In the genomic region with DNA sequence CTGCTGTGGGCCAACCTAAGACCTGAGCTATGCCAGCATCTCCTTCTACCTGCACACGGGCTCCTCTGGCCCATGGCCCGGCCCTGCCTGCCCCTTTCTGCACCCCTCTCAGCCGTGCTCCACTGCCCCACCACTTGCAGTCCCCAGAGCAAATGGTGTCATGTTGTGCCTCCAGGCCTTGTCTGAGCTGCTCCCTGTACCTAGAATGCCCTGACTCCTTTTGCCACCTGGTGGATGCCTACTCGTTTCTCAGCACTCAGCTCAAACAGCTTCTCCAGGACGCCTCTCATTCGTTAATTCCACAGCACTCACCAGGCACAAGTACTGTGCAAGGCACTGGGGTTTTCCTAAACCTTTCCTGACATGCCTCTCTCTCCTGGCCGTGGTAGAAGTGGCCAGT, we compare ENCODE assay signal across 10 cellular contexts.
DNase-seq lines count a peak whose midpoint lies in the region; ATAC-seq, FAIRE-seq and TF ChIP-seq lines count a peak whose summit lies in the region.
"Had no signal": no experiment of that assay in that cellular context is flagged by ENCODE, and none has a peak within 500 bp of the region (broad histone marks: within the 10 kb centered on the region; RNA-seq: fewer than 3 reads in every experiment).

No MANE protein-coding gene starts in this region.

- H3K4me1 ChIP-seq in BLaER1 = peaks cover 93% of the 10 kb centered on the region
- peaks cover 45% of the 10 kb centered on the region for H3K4me1 ChIP-seq in Panc1 (ENCODE audit: control insufficient read depth, insufficient read depth, low read length)

- H3K27ac ChIP-seq in BLaER1 = 0 out of 2 replicates have a peak overlapping the region, but pooled peaks have one; percentile 7
- 0 out of 2 replicates have a peak overlapping the region, but pooled peaks have one; percentile 25 for H3K27ac ChIP-seq in Panc1 (ENCODE audit: low read length)
- H3K27ac ChIP-seq: heart right ventricle had no signal

- no peak overlapping the region for H3K4me3 ChIP-seq in BLaER1
- no peak overlapping the region for H3K4me3 ChIP-seq in Panc1 (ENCODE audit: low read depth in 2 of 2, low read length in 2 of 2)
- H3K4me3 ChIP-seq: heart right ventricle had no signal

- peak; percentile 31 for DNase-seq in DMS79 (lab: John Stamatoyannopoulos, UW)
- no peak for DNase-seq in Panc1 (ENCODE audit: low read depth, low spot score)
- DNase-seq in left colon = no peak
- no peak for DNase-seq in D721Med (ENCODE audit: insufficient read length, low spot score)
- DNase-seq: heart right ventricle had no signal

- peak overlapping the region; percentile 82 for H3K4me2 ChIP-seq in BLaER1

- peaks cover 84% of the 10 kb centered on the region for H4K20me1 ChIP-seq in BLaER1

- intact Hi-C loops in Panc1 (cut with micrococcal nuclease; ENCODE audit: unreplicated experiment) = no loop called here
- intact Hi-C loops in left colon (cut with DNase I, micrococcal nuclease) = no loop called here

- H3K9ac ChIP-seq in BLaER1 = no peak overlapping the region

- POLR2A ChIA-PET in Panc1 (lab: Charles Lee) = interaction anchor here (0.7 to 1.3 kb wide), 2 partner anchors 23 to 48 kb away, joined by 4 read pairs; no protein-coding TSS in a partner anchor

- H3K36me3 ChIP-seq in BLaER1 (peaks cover 31% of the 10 kb centered on the region), Panc1 (ENCODE audit: control insufficient read depth, insufficient read depth, low read length) (no peaks in the 10 kb centered on the region)

- no peaks in the 10 kb centered on the region for H3K9me3 ChIP-seq in BLaER1
- no peaks in the 10 kb centered on the region for H3K9me3 ChIP-seq in Panc1 (ENCODE audit: control insufficient read depth, insufficient read depth, low read depth, low read length)
- H3K9me3 ChIP-seq: heart right ventricle had no signal

- no peaks in the 10 kb centered on the region for H3K27me3 ChIP-seq in BLaER1
- no peaks in the 10 kb centered on the region for H3K27me3 ChIP-seq in Panc1 (ENCODE audit: control insufficient read depth, insufficient read depth, low read length)
- H3K27me3 ChIP-seq: heart right ventricle had no signal

- TF ChIP-seq CTCF in Panc1 (IDR thresholded peaks at IDR 0.05) (no peak), D721Med (IDR thresholded peaks at IDR 0.05; ENCODE audit: insufficient read depth, missing control alignments) (no peak)

- in situ Hi-C loops in Panc1 (cut with HindIII; ENCODE audit: low pct_unique_long_range_greater_than_20kb, low sequenced_read_pairs) = no loop called here

- ATAC-seq in Panc1 = peak; percentile 67
- ATAC-seq in left colon = peak; percentile 40
- ATAC-seq in HG03196 (IDR thresholded peaks at IDR 0.05; ENCODE audit: unreplicated experiment) = no peak
- ATAC-seq in HG03175 (IDR thresholded peaks at IDR 0.05; ENCODE audit: unreplicated experiment) = no peak
- ATAC-seq in GM18909 (IDR thresholded peaks at IDR 0.05; ENCODE audit: poor library complexity, unreplicated experiment) = no peak

- FAIRE-seq in D721Med (lab: Jason Lieb, UNC) = no peak
- FAIRE-seq: G401.6 had no signal

- BruUV-seq in Panc1 (replicated peaks; lab: Mats Ljungman, UMichigan) = no TSS peak

- CTCF ChIA-PET in Panc1 (lab: Charles Lee) = interaction anchor here (0.6 to 2.7 kb wide), 7 partner anchors 12 to 145 kb away, joined by 4 to 13 read pairs (median 4); a partner anchor contains a TSS

Comparison
In these comparisons a context has a peak if more than half of its experiments do, and no peak if none do; other contexts are left out.
1. ATAC-seq: peak in Panc1 (single experiment) and left colon (single experiment); none in HG03196 (single experiment), HG03175 (single experiment) and GM18909 (single experiment).